8 cellular contexts compared by ENCODE assay signal in the genomic region with DNA sequence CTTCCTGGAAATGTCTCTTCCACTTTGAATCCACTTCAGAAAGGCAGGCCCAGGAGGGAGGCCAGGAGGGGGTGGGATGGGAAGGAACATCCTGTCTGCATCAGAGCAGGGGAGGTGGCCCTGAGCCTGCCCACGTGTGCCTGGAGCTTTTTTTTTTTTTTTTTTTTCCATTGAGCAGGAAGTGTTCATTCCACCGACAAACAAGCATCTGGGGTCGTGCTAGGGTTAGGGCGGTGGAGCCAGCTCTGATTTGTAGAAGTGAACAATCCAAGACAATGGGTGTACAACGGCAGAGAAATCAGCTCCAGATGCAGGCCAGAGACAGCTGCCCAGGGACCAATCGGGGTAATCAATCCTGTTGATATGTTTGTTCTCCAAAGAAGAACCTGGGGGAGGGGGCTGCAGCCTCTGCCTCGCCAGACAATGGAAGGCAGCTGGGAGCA.
DNase-seq lines count a peak whose midpoint lies in the region; ATAC-seq and TF ChIP-seq lines count a peak whose summit lies in the region.

No MANE protein-coding gene starts in this region.

- POLR2A ChIA-PET in activated naive CD8-positive, alpha-beta T cell treated with anti-CD3 and anti-CD28 coated beads, Interleukin-2, amount 10 ng/mL, durations not matched to agents 7 days and 5 days (lab: Charles Lee), result interaction anchor here (0.7 to 2.6 kb wide), 6 partner anchors 25 to 177 kb away, joined by 3 to 19 read pairs (median 8); partner anchors contain the start of genes CYB5RL, MRPL37 and SSBP3

- peaks cover 47% of the 10 kb centered on the region for H3K4me1 ChIP-seq in upper lobe of right lung

- peak; percentile 53 for ATAC-seq in activated naive CD8-positive, alpha-beta T cell treated with anti-CD3 and anti-CD28 coated beads, Interleukin-2, amount 10 ng/mL, durations not matched to agents 7 days and 5 days (ENCODE audit: low read depth)
- ATAC-seq in upper lobe of right lung, result peak; percentile 63

- no peak for TF ChIP-seq CTCF in upper lobe of right lung (IDR thresholded peaks at IDR 0.05)

- peaks cover 63% of the 10 kb centered on the region for H3K4me1 Mint-ChIP-seq in activated T-cell treated with anti-CD3 and anti-CD28 coated beads, Interleukin-2, amount 50 U/mL, for 24 hours (ENCODE audit: low read depth)
- peaks cover 59% of the 10 kb centered on the region for H3K4me1 Mint-ChIP-seq in activated naive CD8-positive, alpha-beta T cell treated with anti-CD3 and anti-CD28 coated beads, Interleukin-2, amount 10 ng/mL, durations not matched to agents 7 days and 5 days
- H3K4me1 Mint-ChIP-seq in immature natural killer cell, result peaks cover 70 to 87% of the 10 kb centered on the region in 2 donors

- no peaks in the 10 kb centered on the region for H3K9me3 Mint-ChIP-seq in activated T-cell treated with anti-CD3 and anti-CD28 coated beads, Interleukin-2, amount 50 U/mL, for 24 hours
- no peaks in the 10 kb centered on the region for H3K9me3 Mint-ChIP-seq in activated naive CD8-positive, alpha-beta T cell treated with anti-CD3 and anti-CD28 coated beads, Interleukin-2, amount 10 ng/mL, durations not matched to agents 7 days and 5 days
- no peaks in the 10 kb centered on the region for H3K9me3 Mint-ChIP-seq in immature natural killer cell

- H3K4me3 ChIP-seq in upper lobe of right lung, result no peak overlapping the region

- no peaks in the 10 kb centered on the region for H3K27me3 ChIP-seq in upper lobe of right lung

- peak overlapping the region; percentile 79 for H3K27ac Mint-ChIP-seq in activated T-cell treated with anti-CD3 and anti-CD28 coated beads, Interleukin-2, amount 50 U/mL, for 24 hours
- H3K27ac Mint-ChIP-seq in activated naive CD8-positive, alpha-beta T cell treated with anti-CD3 and anti-CD28 coated beads, Interleukin-2, amount 10 ng/mL, durations not matched to agents 7 days and 5 days, result peak overlapping the region; percentile 82
- peak overlapping the region in 5 of 6 donors; percentile 29 to 62 (median 62) for H3K27ac Mint-ChIP-seq in immature natural killer cell

- H3K36me3 ChIP-seq in upper lobe of right lung, result no peaks in the 10 kb centered on the region

- H3K9me3 ChIP-seq in upper lobe of right lung, result no peaks in the 10 kb centered on the region

- H3K27ac ChIP-seq in upper lobe of right lung, result peak overlapping the region; percentile 51

- no peaks in the 10 kb centered on the region for H3K36me3 Mint-ChIP-seq in activated T-cell treated with anti-CD3 and anti-CD28 coated beads, Interleukin-2, amount 50 U/mL, for 24 hours (ENCODE audit: low read depth)
- peaks cover 9% of the 10 kb centered on the region for H3K36me3 Mint-ChIP-seq in activated naive CD8-positive, alpha-beta T cell treated with anti-CD3 and anti-CD28 coated beads, Interleukin-2, amount 10 ng/mL, durations not matched to agents 7 days and 5 days
- peaks cover 0 to 3% (median 0%) of the 10 kb centered on the region in 3 donors for H3K36me3 Mint-ChIP-seq in immature natural killer cell

- intact Hi-C loops in upper lobe of right lung (cut with DNase I), result no loop called here

- no peaks in the 10 kb centered on the region for H3K27me3 Mint-ChIP-seq in activated T-cell treated with anti-CD3 and anti-CD28 coated beads, Interleukin-2, amount 50 U/mL, for 24 hours
- no peaks in the 10 kb centered on the region for H3K27me3 Mint-ChIP-seq in activated naive CD8-positive, alpha-beta T cell treated with anti-CD3 and anti-CD28 coated beads, Interleukin-2, amount 10 ng/mL, durations not matched to agents 7 days and 5 days
- H3K27me3 Mint-ChIP-seq in immature natural killer cell (ENCODE audit: low read depth in 3 of 3), result peaks cover 0 to 2% (median 0%) of the 10 kb centered on the region in 3 donors

- DNase-seq in activated T-cell treated with anti-CD3 and anti-CD28 coated beads, Interleukin-2, amount 50 U/mL, for 24 hours, result no peak
- DNase-seq in activated T-cell treated with anti-CD3 and anti-CD28 coated beads, Interleukin-2, amount 50 U/mL, for 48 hours, result no peak
- no peak for DNase-seq in activated naive CD8-positive, alpha-beta T cell treated with anti-CD3 and anti-CD28 coated beads, Interleukin-2, amount 10 ng/mL, durations not matched to agents 7 days and 5 days
- DNase-seq in immature natural killer cell, result no peak
- DNase-seq in upper lobe of right lung, result no peak
- no peak for DNase-seq in 8988T
- DNase-seq in NK-92 (lab: John Stamatoyannopoulos, UW; ENCODE audit: unreplicated experiment), result no peak
- no peak for DNase-seq in activated gamma-delta T cell (lab: John Stamatoyannopoulos, UW)

- H3K4me3 Mint-ChIP-seq in activated T-cell treated with anti-CD3 and anti-CD28 coated beads, Interleukin-2, amount 50 U/mL, for 24 hours, result no peak overlapping the region
- peak overlapping the region; percentile 69 for H3K4me3 Mint-ChIP-seq in activated naive CD8-positive, alpha-beta T cell treated with anti-CD3 and anti-CD28 coated beads, Interleukin-2, amount 10 ng/mL, durations not matched to agents 7 days and 5 days
- no peak overlapping the region for H3K4me3 Mint-ChIP-seq in immature natural killer cell
